25 cellular contexts compared by ENCODE assay signal in genomic region chr6:70622426-70622825, GRCh38.
"Had no signal": no experiment of that assay in that cellular context is flagged by ENCODE, and none has a peak within 500 bp of the region (broad histone marks: within the 10 kb centered on the region; RNA-seq: fewer than 3 reads in every experiment).

No MANE protein-coding gene starts in this region.

- H3K27ac Mint-ChIP-seq: activated CD4-positive, alpha-beta memory T cell treated with anti-CD3 and anti-CD28 coated beads for 36 hours; activated CD4-positive, alpha-beta T cell treated with anti-CD3 and anti-CD28 coated beads, Interleukin-2, amount 10 ng/mL, durations not matched to agents 24 days and 14 days; activated naive CD4-positive, alpha-beta T cell treated with anti-CD3 and anti-CD28 coated beads, Interleukin-2, amount 10 ng/mL, durations not matched to agents 7 days and 5 days; activated naive CD8-positive, alpha-beta T cell treated with anti-CD3 and anti-CD28 coated beads, Interleukin-2, amount 10 ng/mL, durations not matched to agents 7 days and 5 days; activated T-helper 1 cell treated with anti-CD3 and anti-CD28 coated beads, Interleukin-12 subunit alpha, Interleukin-12 subunit beta, Interleukin-2, Interleukin-4 antibody, amounts not matched to agents 30 ng/mL and 10 ng/mL and 1 ng/mL, durations not matched to agents 14 hours and 24 hours and 36 hours; effector memory CD8-positive, alpha-beta T cell; nephron had no signal

- H3K4me3 ChIP-seq: heart right ventricle, left lung, lung, spleen, testis, transverse colon had no signal

- H3K9me3 Mint-ChIP-seq: activated CD4-positive, alpha-beta memory T cell treated with anti-CD3 and anti-CD28 coated beads for 36 hours; activated CD4-positive, alpha-beta T cell treated with anti-CD3 and anti-CD28 coated beads, Interleukin-2, amount 10 ng/mL, durations not matched to agents 24 days and 14 days; activated naive CD4-positive, alpha-beta T cell treated with anti-CD3 and anti-CD28 coated beads, Interleukin-2, amount 10 ng/mL, durations not matched to agents 7 days and 5 days; activated naive CD8-positive, alpha-beta T cell treated with anti-CD3 and anti-CD28 coated beads, Interleukin-2, amount 10 ng/mL, durations not matched to agents 7 days and 5 days; activated T-helper 1 cell treated with anti-CD3 and anti-CD28 coated beads, Interleukin-12 subunit alpha, Interleukin-12 subunit beta, Interleukin-2, Interleukin-4 antibody, amounts not matched to agents 30 ng/mL and 10 ng/mL and 1 ng/mL, durations not matched to agents 14 hours and 24 hours and 36 hours; effector memory CD8-positive, alpha-beta T cell; nephron had no signal

- H3K4me1 Mint-ChIP-seq: activated CD4-positive, alpha-beta T cell treated with anti-CD3 and anti-CD28 coated beads, Interleukin-2, amount 10 ng/mL, durations not matched to agents 24 days and 14 days; activated naive CD4-positive, alpha-beta T cell treated with anti-CD3 and anti-CD28 coated beads, Interleukin-2, amount 10 ng/mL, durations not matched to agents 7 days and 5 days; activated naive CD8-positive, alpha-beta T cell treated with anti-CD3 and anti-CD28 coated beads, Interleukin-2, amount 10 ng/mL, durations not matched to agents 7 days and 5 days; nephron had no signal

- H3K4me3 Mint-ChIP-seq: activated CD4-positive, alpha-beta memory T cell treated with anti-CD3 and anti-CD28 coated beads for 36 hours; activated CD4-positive, alpha-beta T cell treated with anti-CD3 and anti-CD28 coated beads, Interleukin-2, amount 10 ng/mL, durations not matched to agents 24 days and 14 days; activated naive CD4-positive, alpha-beta T cell treated with anti-CD3 and anti-CD28 coated beads, Interleukin-2, amount 10 ng/mL, durations not matched to agents 7 days and 5 days; activated naive CD8-positive, alpha-beta T cell treated with anti-CD3 and anti-CD28 coated beads, Interleukin-2, amount 10 ng/mL, durations not matched to agents 7 days and 5 days; activated T-helper 1 cell treated with anti-CD3 and anti-CD28 coated beads, Interleukin-12 subunit alpha, Interleukin-12 subunit beta, Interleukin-2, Interleukin-4 antibody, amounts not matched to agents 30 ng/mL and 10 ng/mL and 1 ng/mL, durations not matched to agents 14 hours and 24 hours and 36 hours; effector memory CD8-positive, alpha-beta T cell; nephron had no signal

- H3K4me1 ChIP-seq: heart right ventricle, left lung, spleen, testis had no signal

- H3K27me3 Mint-ChIP-seq: activated CD4-positive, alpha-beta memory T cell treated with anti-CD3 and anti-CD28 coated beads for 36 hours; activated naive CD8-positive, alpha-beta T cell treated with anti-CD3 and anti-CD28 coated beads, Interleukin-2, amount 10 ng/mL, durations not matched to agents 7 days and 5 days had no signal

- H3K36me3 ChIP-seq: brain microvascular endothelial cell, heart right ventricle, left lung, spleen, transverse colon had no signal

- DNase-seq: activated CD4-positive, alpha-beta memory T cell treated with anti-CD3 and anti-CD28 coated beads for 36 hours; activated CD4-positive, alpha-beta T cell treated with anti-CD3 and anti-CD28 coated beads, Interleukin-2, amount 10 ng/mL, durations not matched to agents 24 days and 14 days; activated CD4-positive, CD25-positive, alpha-beta regulatory T cell treated with anti-CD3 and anti-CD28 coated beads, Interleukin-2, amount 50 U/mL, for 72 hours; activated CD8-positive, alpha-beta memory T cell treated with anti-CD3 and anti-CD28 coated beads, Interleukin-2, amount 50 U/mL, for 4 hours; activated gamma-delta T cell; activated naive CD4-positive, alpha-beta T cell treated with anti-CD3 and anti-CD28 coated beads, Interleukin-2, amount 10 ng/mL, durations not matched to agents 7 days and 5 days; activated naive CD8-positive, alpha-beta T cell treated with anti-CD3 and anti-CD28 coated beads, Interleukin-2, amount 10 ng/mL, durations not matched to agents 7 days and 5 days; activated T-cell treated with anti-CD3 and anti-CD28 coated beads, Interleukin-2, amount 50 U/mL, for 1 hour; amniotic stem cell; brain microvascular endothelial cell; cortex of kidney; effector memory CD8-positive, alpha-beta T cell; foreskin melanocyte; heart right ventricle; kidney glomerular epithelial cell; left lung; mesendoderm; right cardiac atrium; spleen; stimulated activated naive CD4-positive, alpha-beta T cell treated with Interleukin-2 at 50 U/mL for 16 hours; testis; transverse colon had no signal

- H3K27me3 ChIP-seq: brain microvascular endothelial cell, heart right ventricle, left lung, spleen, testis, transverse colon had no signal

- H3K36me3 Mint-ChIP-seq: activated CD4-positive, alpha-beta memory T cell treated with anti-CD3 and anti-CD28 coated beads for 36 hours; activated naive CD4-positive, alpha-beta T cell treated with anti-CD3 and anti-CD28 coated beads, Interleukin-2, amount 10 ng/mL, durations not matched to agents 7 days and 5 days; activated naive CD8-positive, alpha-beta T cell treated with anti-CD3 and anti-CD28 coated beads, Interleukin-2, amount 10 ng/mL, durations not matched to agents 7 days and 5 days had no signal

- H3K9me3 ChIP-seq: heart right ventricle, left lung, testis, transverse colon had no signal

- ATAC-seq: effector memory CD8-positive, alpha-beta T cell; heart right ventricle; left lung; right cardiac atrium had no signal

- H3K27ac ChIP-seq: brain microvascular endothelial cell, heart right ventricle, left lung, spleen, testis, transverse colon had no signal
